8 cellular contexts compared by ENCODE assay signal in genomic region chr10:58952747-58953466, GRCh38.
DNase-seq lines count a peak whose midpoint lies in the region; ATAC-seq and TF ChIP-seq lines count a peak whose summit lies in the region.

No MANE protein-coding gene starts in this region.

- H3K4me3 ChIP-seq in colonic mucosa (no peak overlapping the region), lung (no peak overlapping the region)

- DNase-seq in AML-193 (lab: John Stamatoyannopoulos, UW) (peak; percentile 5 to 16), NCI-H446 treated with DMSO at 0.1 percent for 48 hours (lab: John Stamatoyannopoulos, UW) (peak; percentile 29), colonic mucosa (peak; percentile 63), lung (ENCODE audit: low spot score) (no peak), ureter (ENCODE audit: low spot score) (peak; percentile 63), T-helper 2 cell (no peak)

- TF ChIP-seq CTCF in colonic mucosa (IDR thresholded peaks at IDR 0.05) (peak; percentile 54), lung (IDR thresholded peaks at IDR 0.05; ENCODE audit: control extremely low read depth, extremely low read depth) (peak; percentile 28)

- 4 to 10% methylated on average over 3 of the region's 3 CpGs for WGBS in lung, 2 donors

- intact Hi-C loops in colonic mucosa (cut with DNase I) = loop anchor here (5.0 kb wide), 2 partner anchors 171 to 669 kb away; no protein-coding TSS in a partner anchor

- no peaks in the 10 kb centered on the region for H3K27me3 ChIP-seq in colonic mucosa
- no peaks in the 10 kb centered on the region for H3K27me3 ChIP-seq in lung (ENCODE audit: control insufficient read depth, insufficient read depth)

- H3K36me3 ChIP-seq in colonic mucosa (no peaks in the 10 kb centered on the region), lung (ENCODE audit: control insufficient read depth in 2 of 2, insufficient read depth in 2 of 2, low read length in 2 of 2) (no peaks in the 10 kb centered on the region)

- H3K27ac ChIP-seq in colonic mucosa (peak overlapping the region; percentile 14), lung (ENCODE audit: low read depth in 1 of 2, low read length in 1 of 2) (no peak overlapping the region)

- no peaks in the 10 kb centered on the region for H3K4me1 ChIP-seq in colonic mucosa
- no peaks in the 10 kb centered on the region for H3K4me1 ChIP-seq in lung (ENCODE audit: control insufficient read depth in 2 of 2, insufficient read depth in 2 of 2, low read length in 2 of 2)

- no peak overlapping the region for H3K9ac ChIP-seq in colonic mucosa (ENCODE audit: low read depth in 2 of 2, low read length in 2 of 2)

- no peaks in the 10 kb centered on the region for H3K9me3 ChIP-seq in colonic mucosa
- H3K9me3 ChIP-seq in lung (ENCODE audit: control insufficient read depth in 2 of 2, insufficient read depth in 1 of 2, low read length in 1 of 2) = no peaks in the 10 kb centered on the region

- ATAC-seq in GM18508 (IDR thresholded peaks at IDR 0.05; ENCODE audit: insufficient read depth, unreplicated experiment) (peak; percentile 71), HG02943 (IDR thresholded peaks at IDR 0.05; ENCODE audit: low read depth, unreplicated experiment) (peak; percentile 73), lung (ENCODE audit: insufficient read depth, low FRiP score) (peak; percentile 64)

Comparison
In these comparisons a context has a peak if more than half of its experiments do, and no peak if none do; other contexts are left out.
1. DNase-seq: peak in AML-193 (2 of 2), NCI-H446 treated with DMSO at 0.1 percent for 48 hours (single experiment), colonic mucosa (single experiment) and ureter (single experiment); none in lung (single experiment) and T-helper 2 cell (0 of 5).
2. Peak in every context shown above with its lines, with median percentiles within 50 percentile points of each other: ATAC-seq.